Comparison of ENCODE assay signal across 1 cellular context in the genomic region with DNA sequence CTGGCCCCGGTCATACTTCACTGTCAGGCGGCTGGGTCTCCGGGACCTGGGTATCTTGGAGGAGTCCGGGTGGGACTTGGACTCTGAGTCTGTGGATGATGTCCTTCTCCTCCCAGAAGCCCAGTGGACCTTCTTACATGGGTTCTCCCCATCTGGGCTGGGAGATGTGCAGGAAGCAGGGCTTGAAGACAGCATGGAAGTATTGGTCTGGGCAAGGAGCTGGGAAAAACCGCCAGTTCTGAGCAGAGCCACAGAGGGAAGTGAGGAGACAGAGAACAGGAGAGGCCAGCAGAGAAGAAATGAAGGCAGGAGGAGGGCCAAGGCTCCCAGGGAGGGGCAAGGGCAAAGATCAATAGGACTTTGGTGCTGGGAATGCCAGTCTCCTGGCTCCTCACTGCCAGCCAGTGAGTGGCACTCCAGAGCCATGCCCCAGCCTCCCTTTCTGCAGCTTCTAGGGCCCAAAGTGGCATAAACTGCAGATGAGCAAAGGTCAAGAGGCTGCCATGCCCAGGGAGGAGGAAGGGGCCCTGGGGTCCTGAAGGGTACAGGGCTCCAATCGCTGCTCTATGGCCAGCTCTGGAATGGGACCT.
TF ChIP-seq lines count a peak whose summit lies in the region.

A gene with protein sequence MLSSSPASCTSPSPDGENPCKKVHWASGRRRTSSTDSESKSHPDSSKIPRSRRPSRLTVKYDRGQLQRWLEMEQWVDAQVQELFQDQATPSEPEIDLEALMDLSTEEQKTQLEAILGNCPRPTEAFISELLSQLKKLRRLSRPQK (minus strand): TSS at position 262 of the 590 bp plus-strand sequence. CDS start 67 bp downstream, at position 195.

TF ChIP-seq in H1, 55 proteins besides CTCF, POLR2A, EP300 and RAD21:
- TF ChIP-seq SIN3A (conservative IDR thresholded peaks at IDR 0.05 in 1 of 2, IDR thresholded peaks at IDR 0.05 in 1 of 2; ENCODE audit: low read depth in 1 of 2, low read length in 2 of 2) (no peak), EZH2 (IDR thresholded peaks at IDR 0.05; ENCODE audit: low read depth, low read length, severe bottlenecking) (no peak), TCF12 (IDR thresholded peaks at IDR 0.05; ENCODE audit: low read depth, low read length) (no peak), SP4 (IDR thresholded peaks at IDR 0.05; ENCODE audit: low read length) (no peak), TEAD4 (IDR thresholded peaks at IDR 0.05; ENCODE audit: low read depth, low read length) (no peak), NANOG (IDR thresholded peaks at IDR 0.05; ENCODE audit: insufficient read depth, low read depth, low read length, poor library complexity, severe bottlenecking) (no peak), KDM4A (IDR thresholded peaks at IDR 0.05; ENCODE audit: low read depth, low read length, severe bottlenecking) (no peak)
- TF ChIP-seq, protein P1, sequence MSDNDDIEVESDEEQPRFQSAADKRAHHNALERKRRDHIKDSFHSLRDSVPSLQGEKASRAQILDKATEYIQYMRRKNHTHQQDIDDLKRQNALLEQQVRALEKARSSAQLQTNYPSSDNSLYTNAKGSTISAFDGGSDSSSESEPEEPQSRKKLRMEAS (IDR thresholded peaks at IDR 0.05): no peak
